In genomic region chr21:44976556-44977270, GRCh38 we compare ENCODE assay signal across 2 cellular contexts. TPM values are rescaled to one million over a fixed set of nuclear protein-coding genes. Genes with fewer than 3 reads are reported as not detected.
"Had no signal": no experiment of that assay in that cellular context is flagged by ENCODE, and none has a peak within 500 bp of the region (broad histone marks: within the 10 kb centered on the region; RNA-seq: fewer than 3 reads in every experiment).

No MANE protein-coding gene starts in this region.

RNA-seq across cellular contexts. Expression of gene ITGB2, which starts 56.0 kb away (rescaled TPM):
- total RNA-seq: fibroblast of lung had no signal
- polyA plus RNA-seq: neural cell had no signal
